In genomic region chr19:4246767-4247593, GRCh38 we compare ENCODE assay signal across 8 cellular contexts. TPM values are rescaled to one million over a fixed set of nuclear protein-coding genes. Genes with fewer than 3 reads are reported as not detected.
DNase-seq lines count a peak whose midpoint lies in the region; ATAC-seq and TF ChIP-seq lines count a peak whose summit lies in the region.

YJU2 (plus strand) TSS chr19:4247080; CDS start chr19:4247147, 67 bp downstream.

- peak; percentile 84 for ATAC-seq in GM19324 (IDR thresholded peaks at IDR 0.05; ENCODE audit: low FRiP score, unreplicated experiment)
- ATAC-seq in HG03469 (IDR thresholded peaks at IDR 0.05; ENCODE audit: unreplicated experiment): peak; percentile 47

- H3K4me1 ChIP-seq in colonic mucosa: no peaks in the 10 kb centered on the region

- H3K9ac ChIP-seq in colonic mucosa (ENCODE audit: low read depth in 2 of 2, low read length in 2 of 2): peak within 1 kb of the TSS; percentile 61 to 70

- DNase-seq in C1 segment of cervical spinal cord (lab: John Stamatoyannopoulos, UW) (peak; percentile 75 to 99 (median 96)), NCI-H526 (lab: John Stamatoyannopoulos, UW) (peak; percentile 96 to 99), colonic mucosa (peak; percentile 100)
- peak; percentile 100 for DNase-seq in activated CD4-positive, alpha-beta T cell treated with anti-CD3 and anti-CD28 coated beads for 48 hours
- DNase-seq in stimulated activated CD4-positive, alpha-beta T cell treated with anti-CD3 and anti-CD28 coated beads, Interleukin-1b, Interleukin-23, amount 100 ng/mL, for 4 hours (ENCODE audit: low read depth in 2 of 2): peak; percentile 96 to 97

- H3K27me3 ChIP-seq in colonic mucosa (no peaks in the 10 kb centered on the region), layer of hippocampus (ENCODE audit: control insufficient read depth, insufficient read depth, low read length) (no peaks in the 10 kb centered on the region)

- H3K9me3 ChIP-seq in colonic mucosa: no peaks in the 10 kb centered on the region

- no peak for TF ChIP-seq CTCF in colonic mucosa (IDR thresholded peaks at IDR 0.05)

- intact Hi-C loops in colonic mucosa (cut with DNase I): no loop called here

- H3K27ac ChIP-seq in colonic mucosa: peak within 1 kb of the TSS; percentile 96
- H3K27ac ChIP-seq in layer of hippocampus (ENCODE audit: low read depth, low read length): peak within 1 kb of the TSS; percentile 95

- peaks cover 16% of the 10 kb centered on the region for H3K36me3 ChIP-seq in colonic mucosa

- peak within 1 kb of the TSS; percentile 63 for H3K4me3 ChIP-seq in colonic mucosa

RNA-seq across cellular contexts. Expression of gene YJU2, which starts in this region (rescaled TPM):
- total RNA-seq in colonic mucosa: 10 to 100 TPM; 15.8 to 25.8 TPM

Comparison
In these comparisons a context has a peak if more than half of its experiments do, and no peak if none do; other contexts are left out.
1. Peak in every context shown above with its lines: DNase-seq, ATAC-seq, H3K4me3 ChIP-seq and H3K27ac ChIP-seq.